Comparison of ENCODE assay signal across 8 cellular contexts in genomic region chr21:29298348-29299045, GRCh38. TPM values are rescaled to one million over a fixed set of nuclear protein-coding genes. Genes with fewer than 3 reads are reported as not detected.
DNase-seq lines count a peak whose midpoint lies in the region; ATAC-seq and TF ChIP-seq lines count a peak whose summit lies in the region.

TSS of gene BACH1 (plus strand) at chr21:29298922. CDS start at chr21:29321281, 22,359 bp downstream.

- intact Hi-C loops in left colon (cut with DNase I, micrococcal nuclease), result no loop called here

- TF ChIP-seq POLR2A in GM19193 (IDR thresholded peaks at IDR 0.05; ENCODE audit: extremely low read depth, insufficient read depth, insufficient read length), result peak; percentile 93

- peak within 1 kb of the TSS; percentile 40 for H3K27ac ChIP-seq in cingulate gyrus (ENCODE audit: low read depth, low read length)

- ATAC-seq in HG03442 (IDR thresholded peaks at IDR 0.05; ENCODE audit: unreplicated experiment) (peak; percentile 49), left colon (peak; percentile 86)

- H3K4me3 ChIP-seq in AG10803 (ENCODE audit: low read length), result peak within 1 kb of the TSS; percentile 90

- no peak; the same call in none of the 2 replicates for TF ChIP-seq CTCF in AG10803 (conservative IDR thresholded peaks at IDR 0.05; ENCODE audit: low read length)

- DNase-seq in AG10803 (ENCODE audit: low read depth) (peak; percentile 90), NCI-H524 treated with DMSO at 0.1 percent for 48 hours (lab: John Stamatoyannopoulos, UW) (peak; percentile 9), left colon (peak; percentile 85 to 93)
- DNase-seq in activated CD4-positive, alpha-beta T cell treated with anti-CD3 and anti-CD28 coated beads for 4 hours, result peak; percentile 83 to 87
- DNase-seq in stimulated activated CD4-positive, alpha-beta T cell treated with anti-CD3 and anti-CD28 coated beads, Interleukin-1b, Interleukin-23, amount 100 ng/mL, for 48 hours, result peak; percentile 87

RNA-seq across cellular contexts. Expression of gene BACH1, which starts in this region (rescaled TPM):
- 10 to 100 TPM; 38.5 to 63.8 TPM for total RNA-seq in left colon

Comparison
In these comparisons a context has a peak if more than half of its experiments do, and no peak if none do; other contexts are left out.
1. Peak in every context shown above with its lines: DNase-seq, ATAC-seq, H3K4me3 ChIP-seq and H3K27ac ChIP-seq.
2. DNase-seq: peak in every context shown above with its lines; median percentile 90 in AG10803; 89 in left colon; 87 in stimulated activated CD4-positive, alpha-beta T cell treated with anti-CD3 and anti-CD28 coated beads, Interleukin-1b, Interleukin-23, amount 100 ng/mL, for 48 hours; 85 in activated CD4-positive, alpha-beta T cell treated with anti-CD3 and anti-CD28 coated beads for 4 hours; 9 in NCI-H524 treated with DMSO at 0.1 percent for 48 hours.